22 cellular contexts compared by ENCODE assay signal in genomic region chr1:165344198-165344597, GRCh38. TPM values are rescaled to one million over a fixed set of nuclear protein-coding genes. Genes with fewer than 3 reads are reported as not detected.
DNase-seq lines count a peak whose midpoint lies in the region; ATAC-seq, FAIRE-seq and TF ChIP-seq lines count a peak whose summit lies in the region.
"Had no signal": no experiment of that assay in that cellular context is flagged by ENCODE, and none has a peak within 500 bp of the region (broad histone marks: within the 10 kb centered on the region; RNA-seq: fewer than 3 reads in every experiment).

No MANE protein-coding gene starts in this region.

- peaks cover 4% of the 10 kb centered on the region for H3K27me3 Mint-ChIP-seq in GM23338 (ENCODE audit: insufficient read depth, low read depth, poor library complexity)

- peaks cover 28% of the 10 kb centered on the region for H3K4me1 ChIP-seq in GM23338 (ENCODE audit: insufficient read depth)
- H3K4me1 ChIP-seq in HUES48 (ENCODE audit: control insufficient read depth, insufficient read depth, low read length) = peaks cover 21% of the 10 kb centered on the region
- H3K4me1 ChIP-seq in esophagus muscularis mucosa = no peaks in the 10 kb centered on the region
- H3K4me1 ChIP-seq in pancreas = no peaks in the 10 kb centered on the region
- H3K4me1 ChIP-seq: A549 had no signal

- no peak overlapping the region for H3K27ac ChIP-seq in GM23338 (ENCODE audit: low read depth)
- peak overlapping the region; percentile 13 for H3K27ac ChIP-seq in HUES48 (ENCODE audit: low read depth, low read length)
- H3K27ac ChIP-seq in esophagus muscularis mucosa (replicated peaks in 1 of 4) = no peak overlapping the region
- H3K27ac ChIP-seq in pancreas = no peak overlapping the region
- H3K27ac ChIP-seq: A549 had no signal

- 29% methylated on average over 2 of the region's 2 CpGs for WGBS in esophagus muscularis mucosa
- 37 to 42% methylated on average over 2 of the region's 2 CpGs for WGBS in pancreas, 2 donors

- H3K9me3 ChIP-seq in HUES48 (ENCODE audit: control insufficient read depth, insufficient read depth, low read length) (no peaks in the 10 kb centered on the region), esophagus muscularis mucosa (no peaks in the 10 kb centered on the region), pancreas (no peaks in the 10 kb centered on the region)
- H3K9me3 ChIP-seq: A549 had no signal

- no peak overlapping the region for H3K4me3 Mint-ChIP-seq in GM23338
- H3K4me3 Mint-ChIP-seq: CD8-positive, alpha-beta T cell; HFFc6 had no signal

- H3K36me3 ChIP-seq in GM23338 (ENCODE audit: insufficient read depth) (no peaks in the 10 kb centered on the region), HUES48 (ENCODE audit: control insufficient read depth, insufficient read depth, low read length) (no peaks in the 10 kb centered on the region), esophagus muscularis mucosa (no peaks in the 10 kb centered on the region), pancreas (no peaks in the 10 kb centered on the region)

- H3K27me3 ChIP-seq in GM23338 (ENCODE audit: insufficient read depth) (peaks cover 17% of the 10 kb centered on the region), HUES48 (ENCODE audit: control insufficient read depth, insufficient read depth, low read length) (peaks cover 22% of the 10 kb centered on the region), esophagus muscularis mucosa (peaks cover 0 to 78% (median 12%) of the 10 kb centered on the region in 4 donors), pancreas (peaks cover 0 to 24% (median 5%) of the 10 kb centered on the region in 4 donors)

- no peaks in the 10 kb centered on the region for H3K36me3 Mint-ChIP-seq in GM23338 (ENCODE audit: low read depth)
- H3K36me3 Mint-ChIP-seq: CD14-positive monocyte; CD8-positive, alpha-beta T cell had no signal

- TF ChIP-seq POLR2A in esophagus muscularis mucosa (IDR thresholded peaks at IDR 0.05; ENCODE audit: low read depth) = no peak

- no peak for TF ChIP-seq EP300 in esophagus muscularis mucosa (IDR thresholded peaks at IDR 0.05)

- H3K9me2 ChIP-seq in GM23338 (ENCODE audit: insufficient read depth) = peaks cover 6% of the 10 kb centered on the region; the same call in 1 of the 2 replicates

- no peak overlapping the region for H2AFZ ChIP-seq in GM23338

- H3K4me1 Mint-ChIP-seq in GM23338 = peaks cover 27% of the 10 kb centered on the region
- H3K4me1 Mint-ChIP-seq: CD14-positive monocyte had no signal

- H3F3A ChIP-seq in GM23338 (replicated peaks; ENCODE audit: low read depth) = no peaks in the 10 kb centered on the region

- H3K79me2 ChIP-seq in GM23338 (replicated peaks; ENCODE audit: insufficient read depth) = no peaks in the 10 kb centered on the region

- H4K20me1 ChIP-seq in GM23338 (replicated peaks; ENCODE audit: insufficient read depth) = no peaks in the 10 kb centered on the region; the same call in 1 of the 2 replicates

- no peak for FAIRE-seq in pancreas (lab: Jason Lieb, UNC)
- FAIRE-seq: A549, D721Med, G401.6, GM12892, GM19239, H1, HTR-8/SVneo had no signal

- intact Hi-C loops in esophagus muscularis mucosa (cut with DNase I) = no loop called here
- intact Hi-C loops in pancreas (cut with DNase I) = no loop called here

- ATAC-seq in GM23338 = peak; percentile 72
- no peak for ATAC-seq in pancreas
- ATAC-seq: A549; CD8-positive, alpha-beta T cell had no signal

- TF ChIP-seq CTCF in GM23338 (conservative IDR thresholded peaks at IDR 0.05; ENCODE audit: low read depth in 2 of 2) = no peak
- no peak for TF ChIP-seq CTCF in esophagus muscularis mucosa (IDR thresholded peaks at IDR 0.05)
- no peak for TF ChIP-seq CTCF in pancreas (IDR thresholded peaks at IDR 0.05)

- no peak overlapping the region for H3K27ac Mint-ChIP-seq in GM23338
- H3K27ac Mint-ChIP-seq: CD14-positive monocyte; CD8-positive, alpha-beta T cell; HFFc6 had no signal

- H3K4me3 ChIP-seq in GM23338 = no peak overlapping the region
- H3K4me3 ChIP-seq in HUES48 (ENCODE audit: low read depth, low read length) = no peak overlapping the region
- H3K4me3 ChIP-seq in esophagus muscularis mucosa = no peak overlapping the region
- no peak overlapping the region for H3K4me3 ChIP-seq in pancreas
- H3K4me3 ChIP-seq: A549 had no signal

- no peaks in the 10 kb centered on the region for H3K9me3 Mint-ChIP-seq in GM23338
- H3K9me3 Mint-ChIP-seq: CD8-positive, alpha-beta T cell; HFFc6 had no signal

- DNase-seq in GM23338 (ENCODE audit: low spot score) (peak; percentile 19), esophagus muscularis mucosa (ENCODE audit: extremely low spot score) (peak; percentile 81), retina (peak; percentile 36), SKM-1 treated with dmso at 0.1 percent for 144 hours (lab: John Stamatoyannopoulos, UW; ENCODE audit: unreplicated experiment) (no peak), pancreas (no peak)
- DNase-seq: CD8-positive, alpha-beta T cell; COR-L47; DMS153; DMS79 treated with DMSO at 0.1 percent for 48 hours; EL; HCEC 1CT; HFFc6 had no signal

- H3K4me2 ChIP-seq in GM23338 = no peak overlapping the region
- H3K4me2 ChIP-seq: A549 had no signal

- H3K9ac ChIP-seq in HUES48 (ENCODE audit: low read depth, low read length) = no peak overlapping the region

TF ChIP-seq in GM23338, 12 proteins besides CTCF, POLR2A, EP300 and RAD21 (continues in another document):
- TF ChIP-seq STAT1 (IDR thresholded peaks at IDR 0.05; ENCODE audit: unreplicated experiment) (no peak), REST (IDR thresholded peaks at IDR 0.05; ENCODE audit: unreplicated experiment) (no peak), POLR2AphosphoS5 (IDR thresholded peaks at IDR 0.05; ENCODE audit: low read depth) (no peak), ZNF331 (CRISPR knock-in tag; IDR thresholded peaks at IDR 0.05; ENCODE audit: low read depth) (no peak), NANOG (IDR thresholded peaks at IDR 0.05; ENCODE audit: borderline replicate concordance) (no peak), EZH2 (IDR thresholded peaks at IDR 0.05; ENCODE audit: low read depth, unreplicated experiment) (no peak), ZNF114 (CRISPR knock-in tag; IDR thresholded peaks at IDR 0.05) (no peak), JUNB (IDR thresholded peaks at IDR 0.05; ENCODE audit: unreplicated experiment) (no peak), EZH2phosphoT487 (IDR thresholded peaks at IDR 0.05; ENCODE audit: unreplicated experiment) (no peak), ETS1 (IDR thresholded peaks at IDR 0.05) (no peak)

RNA-seq across cellular contexts. Expression of gene LMX1A, which starts 12.3 kb away (rescaled TPM):
- not detected in 2 replicates for total RNA-seq in GM23338 (2014; rRNA removed; shearing (Covaris generic))
- polyA plus RNA-seq in GM23338 (2016; fragmentation: Nextera tagmentation; extraction: Ambion mirVana) (not detected in 2 replicates), pancreas (under 1 TPM in 1 of 2 donors, not detected in 1; 0.11 TPM)
- total RNA-seq in esophagus muscularis mucosa (under 1 TPM in 3 of 4 donors, not detected in 1; 0.32 to 0.98 (median 0.33) TPM), pancreas (not detected)
- total RNA-seq: CD8-positive, alpha-beta T cell; H1; HFFc6 had no signal
- polyA plus RNA-seq: A549, BJ, CD14-positive monocyte, H1 had no signal

Comparison
In these comparisons a context has a peak if more than half of its experiments do, and no peak if none do; other contexts are left out.
1. DNase-seq: peak in GM23338 (single experiment), esophagus muscularis mucosa (single experiment) and retina (single experiment); none in SKM-1 treated with dmso at 0.1 percent for 144 hours (single experiment) and pancreas (0 of 6).